Comparison of ENCODE assay signal across 18 cellular contexts in genomic region chr7:3918576-3918975, GRCh38.
"Had no signal": no experiment of that assay in that cellular context is flagged by ENCODE, and none has a peak within 500 bp of the region (broad histone marks: within the 10 kb centered on the region; RNA-seq: fewer than 3 reads in every experiment).

No MANE protein-coding gene starts in this region.

- H3K9me3 ChIP-seq: lower lobe of right lung, ovary, psoas muscle, sigmoid colon, testis, tibial artery had no signal

- H3K27ac ChIP-seq: coronary artery, lower lobe of right lung, ovary, psoas muscle, sigmoid colon, testis, tibial artery had no signal

- DNase-seq: effector memory CD8-positive, alpha-beta T cell; head of caudate nucleus; left ventricle myocardium superior; lower lobe of right lung; naive thymus-derived CD8-positive, alpha-beta T cell; occipital lobe; ovary; psoas muscle; right cardiac atrium; sigmoid colon; stimulated activated CD4-positive, alpha-beta T cell treated with anti-CD3 and anti-CD28 coated beads, Interleukin-4, amount 100 ng/mL, for 4 hours; stimulated activated naive CD8-positive, alpha-beta T cell treated with anti-CD3 and anti-CD28 coated beads, Interleukin-15, Interleukin-2, amounts not matched to agents 100 U/mL and 50 U/mL, for 24 hours; substantia nigra; testis; tibial artery had no signal

- H3K27me3 ChIP-seq: ovary, sigmoid colon, testis, tibial artery had no signal

- H3K4me1 ChIP-seq: psoas muscle had no signal

- FAIRE-seq: endometrium, frontal cortex had no signal

- H3K36me3 ChIP-seq: lower lobe of right lung, ovary, sigmoid colon, tibial artery had no signal

- H3K4me3 ChIP-seq: coronary artery, lower lobe of right lung, ovary, psoas muscle, sigmoid colon, testis, tibial artery had no signal
